ENCODE assay signal across 8 cellular contexts in genomic region chr9:117487555-117488175, GRCh38.
DNase-seq lines count a peak whose midpoint lies in the region; ATAC-seq and TF ChIP-seq lines count a peak whose summit lies in the region.

No MANE protein-coding gene starts in this region.

- H3K27me3 Mint-ChIP-seq in activated T-helper 17 cell treated with anti-CD3 and anti-CD28 coated beads, Interleukin-2, amount 50 U/mL, for 72 hours = peaks cover 7% of the 10 kb centered on the region

- TF ChIP-seq CTCF in heart right ventricle (IDR thresholded peaks at IDR 0.05) = peak; percentile 76 to 98 (median 91)

- no peaks in the 10 kb centered on the region for H3K9me3 Mint-ChIP-seq in activated T-helper 17 cell treated with anti-CD3 and anti-CD28 coated beads, Interleukin-2, amount 50 U/mL, for 72 hours

- H3K4me1 Mint-ChIP-seq in activated T-helper 17 cell treated with anti-CD3 and anti-CD28 coated beads, Interleukin-2, amount 50 U/mL, for 72 hours = no peaks in the 10 kb centered on the region

- DNase-seq in EL (peak; percentile 72), HS-27A (ENCODE audit: low read depth) (peak; percentile 20), NCI-H82 treated with DMSO at 0.1 percent for 48 hours (lab: John Stamatoyannopoulos, UW; ENCODE audit: unreplicated experiment) (peak; percentile 85), heart right ventricle (peak; percentile 28 to 62), pons (ENCODE audit: low spot score) (peak; percentile 82), activated gamma-delta T cell treated with Interleukin-2 at 50 U/mL for 16 hours (no peak)

- H3K4me1 ChIP-seq in heart right ventricle = peaks cover 0 to 9% (median 0%) of the 10 kb centered on the region in 9 donors

- no peaks in the 10 kb centered on the region for H3K36me3 ChIP-seq in heart right ventricle

- peak overlapping the region in 1 of 10 donors; percentile 18 for H3K4me3 ChIP-seq in heart right ventricle

- intact Hi-C loops in heart right ventricle (cut with DNase I) = no loop called here

- no peak overlapping the region for H3K27ac Mint-ChIP-seq in activated T-helper 17 cell treated with anti-CD3 and anti-CD28 coated beads, Interleukin-2, amount 50 U/mL, for 72 hours

- no peaks in the 10 kb centered on the region for H3K9me3 ChIP-seq in heart right ventricle

- H3K36me3 Mint-ChIP-seq in activated T-helper 17 cell treated with anti-CD3 and anti-CD28 coated beads, Interleukin-2, amount 50 U/mL, for 72 hours (ENCODE audit: low read depth) = no peaks in the 10 kb centered on the region

- 4 to 5% methylated on average over 15 of the region's 15 CpGs for WGBS in heart right ventricle, 2 donors

- no peak overlapping the region for H3K27ac ChIP-seq in heart right ventricle

- no peak overlapping the region for H3K4me3 Mint-ChIP-seq in activated T-helper 17 cell treated with anti-CD3 and anti-CD28 coated beads, Interleukin-2, amount 50 U/mL, for 72 hours

- H3K27me3 ChIP-seq in heart right ventricle = peaks cover 0 to 23% (median 3%) of the 10 kb centered on the region in 7 donors

- ATAC-seq in GM21447 (IDR thresholded peaks at IDR 0.05; ENCODE audit: unreplicated experiment) = peak; percentile 93
- peak; percentile 62 for ATAC-seq in activated T-helper 17 cell treated with anti-CD3 and anti-CD28 coated beads, Interleukin-2, amount 50 U/mL, for 72 hours (replicated peaks)
- ATAC-seq in heart right ventricle = peak; percentile 71 to 96 (median 84)
